16 cellular contexts compared by ENCODE assay signal in genomic region chr17:17605747-17606083, GRCh38. TPM values are rescaled to one million over a fixed set of nuclear protein-coding genes. Genes with fewer than 3 reads are reported as not detected.
DNase-seq lines count a peak whose midpoint lies in the region; ATAC-seq, FAIRE-seq and TF ChIP-seq lines count a peak whose summit lies in the region.
"Had no signal": no experiment of that assay in that cellular context is flagged by ENCODE, and none has a peak within 500 bp of the region (broad histone marks: within the 10 kb centered on the region; RNA-seq: fewer than 3 reads in every experiment).

No MANE protein-coding gene starts in this region.

- DNase-seq in HepG2 (ENCODE audit: low spot score) (no peak), right lobe of liver (no peak), amniotic epithelial cell (ENCODE audit: low read depth) (peak; percentile 28), left ventricle myocardium superior (no peak), lower leg skin (ENCODE audit: low spot score in 2 of 2) (no peak), NCI-H524 (lab: John Stamatoyannopoulos, UW) (no peak), NCI-H446 (lab: John Stamatoyannopoulos, UW) (no peak)
- DNase-seq: activated CD8-positive, alpha-beta memory T cell treated with anti-CD3 and anti-CD28 coated beads, Interleukin-2, amount 10 ng/mL, durations not matched to agents 7 days and 5 days; activated naive CD4-positive, alpha-beta T cell treated with anti-CD3 and anti-CD28 coated beads, Interleukin-2, amount 50 U/mL, for 16 hours; AML-193; cerebellar nuclear complex; midbrain; transverse colon had no signal

- H3K4me1 ChIP-seq in HepG2 (ENCODE audit: insufficient read depth, low read length) (peaks cover 37% of the 10 kb centered on the region), right lobe of liver (peaks cover 0 to 12% (median 2%) of the 10 kb centered on the region in 4 donors)
- H3K4me1 ChIP-seq: transverse colon had no signal

- TF ChIP-seq POLR2A in HepG2 (IDR thresholded peaks at IDR 0.05; ENCODE audit: insufficient read depth in 1 of 2, low read depth in 2 of 2, low read length in 2 of 2) (no peak), right lobe of liver (IDR thresholded peaks at IDR 0.05) (no peak), lower leg skin (IDR thresholded peaks at IDR 0.05) (no peak)

- 0 out of 5 replicates have a peak, but pooled peaks cover 0 to 1% of the 10 kb centered on the region in 2 experiments for H3K27me3 ChIP-seq in HepG2 (ENCODE audit: control insufficient read depth in 1 of 2, insufficient read depth in 2 of 2, low read length in 2 of 2)
- H3K27me3 ChIP-seq in right lobe of liver, result no peaks in the 10 kb centered on the region
- H3K27me3 ChIP-seq: transverse colon had no signal

- H3K36me3 ChIP-seq in HepG2 (replicated peaks in 1 of 2; ENCODE audit: control insufficient read depth in 1 of 2, insufficient read depth in 2 of 2, low read length in 2 of 2) (no peaks in the 10 kb centered on the region), right lobe of liver (no peaks in the 10 kb centered on the region)
- H3K36me3 ChIP-seq: transverse colon had no signal

- H2AFZ ChIP-seq in HepG2 (ENCODE audit: low read length), result no peak overlapping the region

- peak overlapping the region; percentile 49; the same call in 1 of the 2 replicates for H3K4me2 ChIP-seq in HepG2 (ENCODE audit: low read depth, low read length)

- ATAC-seq in HepG2, result no peak
- no peak for ATAC-seq in right lobe of liver
- peak; percentile 24 for ATAC-seq in left ventricle myocardium superior
- ATAC-seq in GM21576 (IDR thresholded peaks at IDR 0.05; ENCODE audit: unreplicated experiment), result no peak
- ATAC-seq: activated CD8-positive, alpha-beta memory T cell treated with anti-CD3 and anti-CD28 coated beads, Interleukin-2, amount 10 ng/mL, durations not matched to agents 7 days and 5 days; WTC11 had no signal

- H3K27ac ChIP-seq in HepG2 (ENCODE audit: extremely low read length, insufficient read depth, low read length), result no peak overlapping the region
- H3K27ac ChIP-seq in right lobe of liver, result no peak overlapping the region
- H3K27ac ChIP-seq: epithelial cell of prostate had no signal

- TF ChIP-seq CTCF in HepG2 (CRISPR knock-in tag; IDR thresholded peaks at IDR 0.05) (no peak), right lobe of liver (IDR thresholded peaks at IDR 0.05) (no peak), lower leg skin (IDR thresholded peaks at IDR 0.05) (no peak)

- H4K20me1 ChIP-seq in HepG2 (ENCODE audit: insufficient read depth, low read length), result no peaks in the 10 kb centered on the region

- BruUV-seq in HepG2 (replicated peaks; lab: Mats Ljungman, UMichigan), result no TSS peak

- no peak for FAIRE-seq in HepG2 (lab: Jason Lieb, UNC)

- POLR2A ChIA-PET in HepG2 (lab: Yijun Ruan, JAX), result no interaction called here

- 0% methylated on average over 2 of the region's 2 CpGs for WGBS in HepG2 (ENCODE audit: low lambda C conversion rate)
- 39% methylated on average over 2 of the region's 2 CpGs for WGBS in right lobe of liver (ENCODE audit: insufficient coverage, low coverage, low lambda C conversion rate, missing lambda C conversion rate)
- 53 to 57% methylated on average over 2 of the region's 2 CpGs for WGBS in lower leg skin, 2 donors

- no peaks in the 10 kb centered on the region for H3K9me3 ChIP-seq in HepG2 (ENCODE audit: low read length)
- H3K9me3 ChIP-seq in right lobe of liver, result no peaks in the 10 kb centered on the region
- H3K9me3 ChIP-seq: transverse colon had no signal

- TF ChIP-seq EP300 in HepG2 (IDR thresholded peaks at IDR 0.05; ENCODE audit: low read depth in 2 of 2, low read length in 2 of 2), result no peak
- TF ChIP-seq EP300 in HepG2 (CRISPR knock-in tag; IDR thresholded peaks at IDR 0.05; ENCODE audit: borderline replicate concordance), result no peak

- intact Hi-C loops in HepG2 (cut with micrococcal nuclease; ENCODE audit: unreplicated experiment), result no loop called here
- intact Hi-C loops in right lobe of liver (cut with DNase I), result no loop called here
- intact Hi-C loops in left ventricle myocardium superior (cut with micrococcal nuclease), result no loop called here
- intact Hi-C loops in lower leg skin (cut with DNase I; ENCODE audit: low total_unique reads), result no loop called here

- H3K4me3 ChIP-seq in HepG2 (replicated peaks in 1 of 3; ENCODE audit: insufficient read depth in 1 of 3, low read depth in 2 of 3, low read length in 3 of 3) (no peak overlapping the region), right lobe of liver (no peak overlapping the region), lower leg skin (ENCODE audit: low read depth, poor library complexity, severe bottlenecking) (no peak overlapping the region)
- H3K4me3 ChIP-seq: transverse colon had no signal

- CTCF ChIA-PET in HepG2 (lab: Yijun Ruan, JAX; ENCODE audit: low intra/inter-chr PET ratio, low total read pairs), result no interaction called here

- H3K79me2 ChIP-seq in HepG2 (ENCODE audit: insufficient read depth, low read length), result no peaks in the 10 kb centered on the region

- no peak overlapping the region for H3K9ac ChIP-seq in HepG2 (ENCODE audit: insufficient read depth, low read depth, low read length)

- TF ChIP-seq RAD21 in HepG2 (CRISPR knock-in tag; IDR thresholded peaks at IDR 0.05), result no peak

- in situ Hi-C loops in HepG2 (cut with HindIII; ENCODE audit: extremely low pct_ligation_motif_present, low pct_unique_long_range_greater_than_20kb), result no loop called here

TF ChIP-seq in HepG2, 621 proteins besides CTCF, POLR2A, EP300 and RAD21:
- no peak for TF ChIP-seq TFAP4 (IDR thresholded peaks at IDR 0.05; ENCODE audit: borderline replicate concordance, low read depth)
- TF ChIP-seq NR2F1 (CRISPR knock-in tag; IDR thresholded peaks at IDR 0.05), result peak in 1 of 2 experiments; percentile 4; a peak in 2 of 4 replicates

RNA-seq across cellular contexts. Expression of gene PEMT, which starts 14.2 kb away (rescaled TPM):
- 16.4 and 31.7 TPM in 2 replicates for total RNA-seq in HepG2 (2016; rRNA removed; fragmentation: Illumina TruSeq; extraction: Trizol)
- total RNA-seq in HepG2 (2016; cell fraction: cytosol; rRNA removed; fragmentation: Illumina TruSeq; extraction: Trizol; ENCODE audit: low read depth), result 38.2 and 45.8 TPM in 2 replicates
- total RNA-seq in HepG2 (2016; cell fraction: insoluble cytoplasmic fraction; rRNA removed; fragmentation: Illumina TruSeq; extraction: Trizol), result 16.3 and 32.5 TPM in 2 replicates
- 31.0 and 42.8 TPM in 2 replicates for total RNA-seq in HepG2 (2016; cell fraction: membrane; rRNA removed; fragmentation: Illumina TruSeq; extraction: Trizol)
- total RNA-seq in HepG2 (2016; cell fraction: nucleus; rRNA removed; fragmentation: Illumina TruSeq; extraction: Trizol), result 15.8 and 21.7 TPM in 2 replicates
- polyA plus RNA-seq in HepG2 (2011; rRNA removed), result 43.6 and 61.4 TPM in 2 replicates
- 54.3 and 73.8 TPM in 2 replicates for polyA plus RNA-seq in HepG2 (2011; cell fraction: cytosol; rRNA removed)
- 36.9 and 41.0 TPM in 2 replicates for polyA plus RNA-seq in HepG2 (2011; cell fraction: nucleus; rRNA removed)
- 38.0 and 42.3 TPM in 2 replicates for polyA plus RNA-seq in HepG2 (2012)
- polyA plus RNA-seq in HepG2 (2016; cell fraction: cytosol; fragmentation: Illumina TruSeq; extraction: Trizol; ENCODE audit: low read depth), result 46.1 and 58.0 TPM in 2 replicates
- polyA plus RNA-seq in HepG2 (2016; cell fraction: insoluble cytoplasmic fraction; fragmentation: Illumina TruSeq; extraction: Trizol; ENCODE audit: low read depth), result 24.1 and 25.5 TPM in 2 replicates
- polyA plus RNA-seq in HepG2 (2016; cell fraction: membrane; fragmentation: Illumina TruSeq; extraction: Trizol; ENCODE audit: low read depth), result 38.1 and 45.2 TPM in 2 replicates
- 39.8 and 40.0 TPM in 2 replicates for polyA plus RNA-seq in HepG2 (2016; cell fraction: nucleus; fragmentation: Illumina TruSeq; extraction: Trizol; ENCODE audit: insufficient read depth, low read depth)
- polyA minus RNA-seq in HepG2 (2011; rRNA and poly(A)+ RNA removed; ENCODE audit: low replicate concordance), result 51.2 and 54.0 TPM in 2 replicates
- 20.3 and 22.0 TPM in 2 replicates for polyA minus RNA-seq in HepG2 (2011; cell fraction: cytosol; rRNA and poly(A)+ RNA removed)
- polyA minus RNA-seq in HepG2 (2011; cell fraction: nucleus; rRNA and poly(A)+ RNA removed), result 6.6 and 8.5 TPM in 2 replicates
- 100 to 1,000 TPM in 5 of 6 experiments, 10 to 100 TPM in 1; 92.4 to 184 (median 170) TPM for total RNA-seq in right lobe of liver
- total RNA-seq in left ventricle myocardium superior, result 17.9 TPM
- total RNA-seq in lower leg skin, result 10 to 100 TPM; 29.9 to 47.5 (median 44.3) TPM
